Comparison of ENCODE assay signal across 1 cellular context in genomic region chr20:36344517-36345132, GRCh38.
A peak's percentile ranks its signal among the peaks of the same experiment; 100 is the strongest.
TF ChIP-seq lines count a peak whose summit lies in the region.

No MANE protein-coding gene starts in this region.

TF ChIP-seq in HepG2, 621 proteins besides CTCF, POLR2A, EP300 and RAD21 (continued from another document and continues in another):
- TF ChIP-seq ZNF318 (CRISPR knock-in tag; IDR thresholded peaks at IDR 0.05) (no peak; the same call in 1 of the 2 replicates), THAP9 (CRISPR knock-in tag; IDR thresholded peaks at IDR 0.05; ENCODE audit: borderline replicate concordance) (peak; percentile 46; the same call in 1 of the 2 replicates), FOXA3 (CRISPR knock-in tag; IDR thresholded peaks at IDR 0.05) (peak; percentile 33; the same call in 1 of the 2 replicates), ZNF639 (CRISPR knock-in tag; conservative IDR thresholded peaks at IDR 0.05) (peak; percentile 81; the same call in 1 of the 2 replicates), PCBP2 (optimal IDR thresholded peaks at IDR 0.05; ENCODE audit: low read depth, low read length, poor library complexity, severe bottlenecking) (no peak), ZNF891 (CRISPR knock-in tag; IDR thresholded peaks at IDR 0.05) (peak; percentile 96; the same call in 1 of the 2 replicates), ZNF644 (CRISPR knock-in tag; IDR thresholded peaks at IDR 0.05; ENCODE audit: low read depth) (peak; percentile 85), ZNF607 (CRISPR knock-in tag; IDR thresholded peaks at IDR 0.05; ENCODE audit: borderline replicate concordance) (peak; percentile 97), SRY (CRISPR knock-in tag; IDR thresholded peaks at IDR 0.05) (peak; percentile 99), FOXJ3 (CRISPR knock-in tag; IDR thresholded peaks at IDR 0.05; ENCODE audit: borderline replicate concordance) (no peak), ZNF572 (CRISPR knock-in tag; IDR thresholded peaks at IDR 0.05) (no peak), PHF20 (CRISPR knock-in tag; IDR thresholded peaks at IDR 0.05) (peak; percentile 47; the same call in 1 of the 2 replicates), ZNF44 (CRISPR knock-in tag; IDR thresholded peaks at IDR 0.05) (no peak), NR2F1 (CRISPR knock-in tag; IDR thresholded peaks at IDR 0.05) (no peak; a peak in 1 of 4 replicates), ZNF138 (CRISPR knock-in tag; IDR thresholded peaks at IDR 0.05; ENCODE audit: low read depth) (peak; percentile 72; the same call in 1 of the 2 replicates), CREBL2 (CRISPR knock-in tag; IDR thresholded peaks at IDR 0.05; ENCODE audit: borderline replicate concordance) (no peak), PITX1 (CRISPR knock-in tag; IDR thresholded peaks at IDR 0.05) (peak; percentile 79), MAF1 (CRISPR knock-in tag; IDR thresholded peaks at IDR 0.05; ENCODE audit: borderline replicate concordance) (peak; percentile 59; the same call in 1 of the 2 replicates), TOE1 (CRISPR knock-in tag; IDR thresholded peaks at IDR 0.05) (no peak), KLF9 (CRISPR knock-in tag; IDR thresholded peaks at IDR 0.05; ENCODE audit: low read depth) (peak; percentile 82), TEF (CRISPR knock-in tag; IDR thresholded peaks at IDR 0.05) (peak; percentile 83; the same call in 1 of the 2 replicates), ZSCAN31 (CRISPR knock-in tag; IDR thresholded peaks at IDR 0.05; ENCODE audit: low read depth) (peak; percentile 72), AKNA (CRISPR knock-in tag; IDR thresholded peaks at IDR 0.05; ENCODE audit: borderline replicate concordance) (peak; percentile 71; the same call in 1 of the 2 replicates), ZNF446 (CRISPR knock-in tag; IDR thresholded peaks at IDR 0.05) (peak; percentile 90; the same call in 1 of the 2 replicates), ZNF564 (CRISPR knock-in tag; IDR thresholded peaks at IDR 0.05) (peak; percentile 90), SNAI1 (CRISPR knock-in tag; IDR thresholded peaks at IDR 0.05; ENCODE audit: borderline replicate concordance) (peak; percentile 46; the same call in 1 of the 2 replicates), ZBTB21 (CRISPR knock-in tag; IDR thresholded peaks at IDR 0.05) (peak; percentile 62; the same call in 1 of the 2 replicates), RARA (CRISPR knock-in tag; IDR thresholded peaks at IDR 0.05) (peak; percentile 70), AFF4 (CRISPR knock-in tag; IDR thresholded peaks at IDR 0.05) (no peak), ZNF558 (CRISPR knock-in tag; IDR thresholded peaks at IDR 0.05; ENCODE audit: borderline replicate concordance) (peak; percentile 94; the same call in 1 of the 2 replicates), FOXK1 (CRISPR knock-in tag; IDR thresholded peaks at IDR 0.05; ENCODE audit: borderline replicate concordance, low read depth) (peak; percentile 66; the same call in 1 of the 2 replicates)
